ENCODE assay signal across 5 cellular contexts in genomic region chr1:161653971-161654370, GRCh38. TPM values are rescaled to one million over a fixed set of nuclear protein-coding genes. Genes with fewer than 3 reads are reported as not detected.
"Had no signal": no experiment of that assay in that cellular context is flagged by ENCODE, and none has a peak within 500 bp of the region (broad histone marks: within the 10 kb centered on the region; RNA-seq: fewer than 3 reads in every experiment).

No MANE protein-coding gene starts in this region.

RNA-seq across cellular contexts. Expression of gene FCGR2B, which starts 9.0 kb away (rescaled TPM):
- total RNA-seq: GM23338, H1, H9, HT-29, IMR-90 had no signal
- polyA plus RNA-seq: GM23338, IMR-90 had no signal

RNA-seq across cellular contexts. Expression of gene FCGR3B, which starts 23.0 kb away (rescaled TPM):
- total RNA-seq: GM23338, H1, H9, HT-29, IMR-90 had no signal
- polyA plus RNA-seq: GM23338, H1, IMR-90 had no signal

RNA-seq across cellular contexts. Expression of gene FCRLA, which starts 53.1 kb away (rescaled TPM):
- total RNA-seq: GM23338, H1, H9, HT-29 had no signal
- polyA plus RNA-seq: H1 had no signal
